In genomic region chr21:31142600-31142999, GRCh38 we compare ENCODE assay signal across 14 cellular contexts.
DNase-seq lines count a peak whose midpoint lies in the region; ATAC-seq and FAIRE-seq lines count a peak whose summit lies in the region.
"Had no signal": no experiment of that assay in that cellular context is flagged by ENCODE, and none has a peak within 500 bp of the region (broad histone marks: within the 10 kb centered on the region; RNA-seq: fewer than 3 reads in every experiment).

No MANE protein-coding gene starts in this region.

- no peak overlapping the region for H3K4me3 ChIP-seq in MG63

- H3K36me3 Mint-ChIP-seq in activated naive CD4-positive, alpha-beta T cell treated with anti-CD3 and anti-CD28 coated beads for 36 hours (ENCODE audit: low read depth) = peaks cover 50% of the 10 kb centered on the region
- H3K36me3 Mint-ChIP-seq in activated naive CD8-positive, alpha-beta T cell treated with anti-CD3 and anti-CD28 coated beads, Interleukin-2, amount 50 U/mL, for 24 hours (ENCODE audit: low read depth) = peaks cover 33% of the 10 kb centered on the region

- intact Hi-C loops in activated naive CD4-positive, alpha-beta T cell treated with anti-CD3 and anti-CD28 coated beads for 36 hours (cut with micrococcal nuclease) = loop anchor here (2.0 kb wide), 2 partner anchors 26 to 34 kb away; no protein-coding TSS in a partner anchor
- intact Hi-C loops in sciatic nerve (cut with DNase I) = no loop called here

- no peak overlapping the region for H3K27ac Mint-ChIP-seq in activated naive CD4-positive, alpha-beta T cell treated with anti-CD3 and anti-CD28 coated beads for 36 hours
- no peak overlapping the region for H3K27ac Mint-ChIP-seq in activated naive CD8-positive, alpha-beta T cell treated with anti-CD3 and anti-CD28 coated beads, Interleukin-2, amount 50 U/mL, for 24 hours

- peak; percentile 36 for FAIRE-seq in HTR-8/SVneo (lab: Jason Lieb, UNC)
- FAIRE-seq: GM18507 had no signal

- DNase-seq in activated naive CD4-positive, alpha-beta T cell treated with anti-CD3 and anti-CD28 coated beads for 36 hours = peak; percentile 68
- no peak for DNase-seq in activated naive CD4-positive, alpha-beta T cell treated with Interleukin-2 at 50 U/mL for 16 hours
- peak; percentile 11 for DNase-seq in HTR-8/SVneo (ENCODE audit: insufficient read length, low spot score)
- no peak for DNase-seq in activated naive CD8-positive, alpha-beta T cell treated with anti-CD3 and anti-CD28 coated beads, Interleukin-2, amount 50 U/mL, for 24 hours
- no peak for DNase-seq in sciatic nerve (ENCODE audit: low spot score)
- no peak for DNase-seq in ureter (ENCODE audit: low spot score)
- DNase-seq in MG63 = no peak
- DNase-seq: activated effector memory CD4-positive, alpha-beta T cell treated with anti-CD3 and anti-CD28 coated beads, Interleukin-2, amount 50 U/mL, for 16 hours; C1 segment of cervical spinal cord; GOT3; NCI-H2081 treated with DMSO at 0.1 percent for 48 hours; occipital lobe had no signal

- H3K4me3 Mint-ChIP-seq in activated naive CD4-positive, alpha-beta T cell treated with anti-CD3 and anti-CD28 coated beads for 36 hours = no peak overlapping the region
- no peak overlapping the region for H3K4me3 Mint-ChIP-seq in activated naive CD8-positive, alpha-beta T cell treated with anti-CD3 and anti-CD28 coated beads, Interleukin-2, amount 50 U/mL, for 24 hours

- peak; percentile 43 for ATAC-seq in activated naive CD8-positive, alpha-beta T cell treated with anti-CD3 and anti-CD28 coated beads, Interleukin-2, amount 50 U/mL, for 24 hours
- ATAC-seq in sciatic nerve (peak; percentile 23), HG03442 (IDR thresholded peaks at IDR 0.05; ENCODE audit: unreplicated experiment) (no peak)

- no peaks in the 10 kb centered on the region for H3K27me3 ChIP-seq in MG63

- H3K36me3 ChIP-seq in MG63 = no peaks in the 10 kb centered on the region

- H3K4me1 Mint-ChIP-seq in activated naive CD4-positive, alpha-beta T cell treated with anti-CD3 and anti-CD28 coated beads for 36 hours (ENCODE audit: low read depth) = peaks cover 32% of the 10 kb centered on the region
- H3K4me1 Mint-ChIP-seq in activated naive CD8-positive, alpha-beta T cell treated with anti-CD3 and anti-CD28 coated beads, Interleukin-2, amount 50 U/mL, for 24 hours = peaks cover 5% of the 10 kb centered on the region

- H3K9me3 ChIP-seq in MG63 = no peaks in the 10 kb centered on the region

- H3K27me3 Mint-ChIP-seq in activated naive CD4-positive, alpha-beta T cell treated with anti-CD3 and anti-CD28 coated beads for 36 hours (ENCODE audit: low read depth) = no peaks in the 10 kb centered on the region
- H3K27me3 Mint-ChIP-seq in activated naive CD8-positive, alpha-beta T cell treated with anti-CD3 and anti-CD28 coated beads, Interleukin-2, amount 50 U/mL, for 24 hours = no peaks in the 10 kb centered on the region

- CTCF ChIA-PET in activated naive CD4-positive, alpha-beta T cell treated with anti-CD3 and anti-CD28 coated beads for 36 hours (lab: Charles Lee) = interaction anchor here (0.5 to 1.3 kb wide), 2 partner anchors 14 to 40 kb away, joined by 3 read pairs; no protein-coding TSS in a partner anchor

- H3K9me3 Mint-ChIP-seq in activated naive CD4-positive, alpha-beta T cell treated with anti-CD3 and anti-CD28 coated beads for 36 hours = no peaks in the 10 kb centered on the region
- H3K9me3 Mint-ChIP-seq in activated naive CD8-positive, alpha-beta T cell treated with anti-CD3 and anti-CD28 coated beads, Interleukin-2, amount 50 U/mL, for 24 hours = no peaks in the 10 kb centered on the region

Comparison
In these comparisons a context has a peak if more than half of its experiments do, and no peak if none do; other contexts are left out.
1. DNase-seq: peak in activated naive CD4-positive, alpha-beta T cell treated with anti-CD3 and anti-CD28 coated beads for 36 hours (single experiment) and HTR-8/SVneo (single experiment); none in activated naive CD4-positive, alpha-beta T cell treated with Interleukin-2 at 50 U/mL for 16 hours (single experiment), activated naive CD8-positive, alpha-beta T cell treated with anti-CD3 and anti-CD28 coated beads, Interleukin-2, amount 50 U/mL, for 24 hours (single experiment), sciatic nerve (single experiment), ureter (single experiment) and MG63 (single experiment).